In genomic region chr3:13839253-13839652, GRCh38 we compare ENCODE assay signal across 26 cellular contexts. TPM values are rescaled to one million over a fixed set of nuclear protein-coding genes. Genes with fewer than 3 reads are reported as not detected.
"Had no signal": no experiment of that assay in that cellular context is flagged by ENCODE, and none has a peak within 500 bp of the region (broad histone marks: within the 10 kb centered on the region; RNA-seq: fewer than 3 reads in every experiment).

No MANE protein-coding gene starts in this region.

- H3K27me3 Mint-ChIP-seq: activated CD4-positive, alpha-beta memory T cell treated with anti-CD3 and anti-CD28 coated beads, Interleukin-2, amount 10 ng/mL, durations not matched to agents 7 days and 5 days; activated naive CD8-positive, alpha-beta T cell treated with anti-CD3 and anti-CD28 coated beads for 36 hours; T-cell had no signal

- ATAC-seq: activated T-cell treated with anti-CD3 and anti-CD28 coated beads, Interleukin-2, amount 50 U/mL, for 72 hours; T-cell had no signal

- H3K27me3 ChIP-seq: MG63 had no signal

- H3K9me3 Mint-ChIP-seq: activated CD4-positive, alpha-beta memory T cell treated with anti-CD3 and anti-CD28 coated beads, Interleukin-2, amount 10 ng/mL, durations not matched to agents 7 days and 5 days; activated naive CD4-positive, alpha-beta T cell treated with anti-CD3 and anti-CD28 coated beads, Interleukin-2, amount 10 ng/mL, durations not matched to agents 7 days and 5 days; activated naive CD8-positive, alpha-beta T cell treated with anti-CD3 and anti-CD28 coated beads for 36 hours; activated T-cell treated with anti-CD3 and anti-CD28 coated beads, Interleukin-2, amount 50 U/mL, for 72 hours; activated T-helper 2 cell treated with anti-CD3 and anti-CD28 coated beads, Interferon-gamma antibody, Interleukin-2, Interleukin-4, amounts not matched to agents 10 μg/mL and 5 μg/mL and 100 μg/mL, durations not matched to agents 14 hours and 24 hours and 36 hours; T-cell had no signal

- H3K27ac ChIP-seq: SK-N-MC, VCaP had no signal

- H3K9me3 ChIP-seq: MG63 had no signal

- H3K4me3 ChIP-seq: MG63, SK-N-MC had no signal

- DNase-seq: activated CD4-positive, alpha-beta memory T cell treated with anti-CD3 and anti-CD28 coated beads, Interleukin-2, amount 10 ng/mL, durations not matched to agents 7 days and 5 days; activated CD4-positive, alpha-beta T cell treated with anti-CD3 and anti-CD28 coated beads, Interleukin-2, amount 50 U/mL, for 1 hour; activated CD4-positive, CD25-positive, alpha-beta regulatory T cell; activated CD8-positive, alpha-beta memory T cell treated with anti-CD3 and anti-CD28 coated beads, Interleukin-2, amount 50 U/mL, for 4 hours; activated gamma-delta T cell treated with Interleukin-2 at 50 U/mL for 16 hours; activated naive CD4-positive, alpha-beta T cell treated with anti-CD3 and anti-CD28 coated beads, Interleukin-2, amount 10 ng/mL, durations not matched to agents 7 days and 5 days; activated naive CD8-positive, alpha-beta T cell treated with anti-CD3 and anti-CD28 coated beads for 36 hours; activated T-cell treated with anti-CD3 and anti-CD28 coated beads, Interleukin-2, amount 50 U/mL, for 72 hours; cerebellar nuclear complex; MG63; MV-4-11; NCI-H1092 treated with DMSO at 0.1 percent for 48 hours; NCI-H1417 treated with DMSO at 0.1 percent for 48 hours; NCI-H2029 treated with DMSO at 0.1 percent for 48 hours; NCI-H345; NCI-H510A; NCI-H526 treated with DMSO at 0.1 percent for 48 hours; NCI-H82; OCI-M1; T-cell; T-helper 2 cell; T1000 had no signal

- H3K4me1 Mint-ChIP-seq: activated CD4-positive, alpha-beta memory T cell treated with anti-CD3 and anti-CD28 coated beads, Interleukin-2, amount 10 ng/mL, durations not matched to agents 7 days and 5 days; activated naive CD4-positive, alpha-beta T cell treated with anti-CD3 and anti-CD28 coated beads, Interleukin-2, amount 10 ng/mL, durations not matched to agents 7 days and 5 days; activated naive CD8-positive, alpha-beta T cell treated with anti-CD3 and anti-CD28 coated beads for 36 hours had no signal

- H3K27ac Mint-ChIP-seq: activated CD4-positive, alpha-beta memory T cell treated with anti-CD3 and anti-CD28 coated beads, Interleukin-2, amount 10 ng/mL, durations not matched to agents 7 days and 5 days; activated naive CD4-positive, alpha-beta T cell treated with anti-CD3 and anti-CD28 coated beads, Interleukin-2, amount 10 ng/mL, durations not matched to agents 7 days and 5 days; activated naive CD8-positive, alpha-beta T cell treated with anti-CD3 and anti-CD28 coated beads for 36 hours; activated T-cell treated with anti-CD3 and anti-CD28 coated beads, Interleukin-2, amount 50 U/mL, for 72 hours; activated T-helper 2 cell treated with anti-CD3 and anti-CD28 coated beads, Interferon-gamma antibody, Interleukin-2, Interleukin-4, amounts not matched to agents 10 μg/mL and 5 μg/mL and 100 μg/mL, durations not matched to agents 14 hours and 24 hours and 36 hours; T-cell had no signal

- H3K36me3 ChIP-seq: MG63 had no signal

- H3K4me3 Mint-ChIP-seq: activated CD4-positive, alpha-beta memory T cell treated with anti-CD3 and anti-CD28 coated beads, Interleukin-2, amount 10 ng/mL, durations not matched to agents 7 days and 5 days; activated naive CD4-positive, alpha-beta T cell treated with anti-CD3 and anti-CD28 coated beads, Interleukin-2, amount 10 ng/mL, durations not matched to agents 7 days and 5 days; activated naive CD8-positive, alpha-beta T cell treated with anti-CD3 and anti-CD28 coated beads for 36 hours; activated T-cell treated with anti-CD3 and anti-CD28 coated beads, Interleukin-2, amount 50 U/mL, for 72 hours; T-cell had no signal

- H3K36me3 Mint-ChIP-seq: activated naive CD4-positive, alpha-beta T cell treated with anti-CD3 and anti-CD28 coated beads, Interleukin-2, amount 10 ng/mL, durations not matched to agents 7 days and 5 days; activated naive CD8-positive, alpha-beta T cell treated with anti-CD3 and anti-CD28 coated beads for 36 hours; T-cell had no signal

RNA-seq across cellular contexts. Expression of gene WNT7A, which starts 40.6 kb away (rescaled TPM):
- total RNA-seq: activated T-helper 2 cell treated with anti-CD3 and anti-CD28 coated beads, Interferon-gamma antibody, Interleukin-2, Interleukin-4, amounts not matched to agents 10 μg/mL and 5 μg/mL and 100 μg/mL, durations not matched to agents 14 hours and 24 hours and 36 hours; cardiac septum had no signal
